19 cellular contexts compared by ENCODE assay signal in the genomic region with DNA sequence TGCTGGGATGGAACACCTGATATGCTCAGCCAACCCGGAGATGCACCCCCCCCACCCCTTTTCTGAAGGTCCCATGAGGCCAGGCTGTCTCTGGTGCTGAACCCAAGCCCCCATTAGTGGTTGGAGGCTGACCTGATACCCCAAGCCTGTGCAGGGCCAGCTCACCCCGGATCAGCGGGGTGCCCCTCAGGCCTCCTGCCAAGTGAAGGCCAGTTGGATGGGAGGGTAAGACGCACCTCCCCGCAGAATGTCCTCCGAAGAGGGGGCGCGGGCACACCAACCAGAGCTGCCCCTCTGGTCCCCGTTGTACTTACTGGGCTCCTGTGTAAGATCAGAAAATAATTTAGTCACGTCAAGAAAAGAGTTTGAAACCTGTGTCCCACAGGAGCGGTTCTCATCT.
"Had no signal": no experiment of that assay in that cellular context is flagged by ENCODE, and none has a peak within 500 bp of the region (broad histone marks: within the 10 kb centered on the region; RNA-seq: fewer than 3 reads in every experiment).

No MANE protein-coding gene starts in this region.

- H3K9me3 ChIP-seq: SK-N-SH had no signal

- H3K4me2 ChIP-seq: SK-N-SH had no signal

- H3K9me2 ChIP-seq: SK-N-SH had no signal

- H3K27ac ChIP-seq: RWPE1 had no signal

- ATAC-seq: Panc1, PC-3 had no signal

- DNase-seq: KBM-7, NCI-H1092, NCI-H1105 treated with DMSO at 0.1 percent for 48 hours, NCI-H1417 treated with DMSO at 0.1 percent for 48 hours, NCI-H146, NCI-H1694 treated with DMSO at 0.1 percent for 48 hours, NCI-H1930, NCI-H2107, NCI-H226, NCI-H446, NCI-H510A, NCI-H524 treated with DMSO at 0.1 percent for 48 hours, NCI-H69, NCI-H774, PC-3, SW 1271 had no signal

- H3K9ac ChIP-seq: SK-N-SH had no signal
